In genomic region chr2:82316573-82317371, GRCh38 we compare ENCODE assay signal across 21 cellular contexts.
DNase-seq lines count a peak whose midpoint lies in the region; ATAC-seq and TF ChIP-seq lines count a peak whose summit lies in the region.
"Had no signal": no experiment of that assay in that cellular context is flagged by ENCODE, and none has a peak within 500 bp of the region (broad histone marks: within the 10 kb centered on the region; RNA-seq: fewer than 3 reads in every experiment).

No MANE protein-coding gene starts in this region.

- DNase-seq in NCI-H1092 (lab: John Stamatoyannopoulos, UW) (peak; percentile 72), NCI-H510A (lab: John Stamatoyannopoulos, UW) (peak; percentile 21), upper lobe of right lung (no peak), anterior cingulate cortex (lab: John Stamatoyannopoulos, UW) (no peak), WTC11 (ENCODE audit: low spot score) (no peak)
- DNase-seq: activated CD8-positive, alpha-beta memory T cell treated with anti-CD3 and anti-CD28 coated beads, Interleukin-2, amount 50 U/mL, for 4 hours; activated naive CD8-positive, alpha-beta T cell treated with anti-CD3 and anti-CD28 coated beads, Interleukin-2, amount 10 ng/mL, durations not matched to agents 7 days and 5 days; CD4-positive, alpha-beta memory T cell; foreskin melanocyte; Kasumi-1; lower lobe of right lung; NCI-H2227 treated with DMSO at 0.1 percent for 48 hours; psoas muscle; SK-N-SH; stimulated activated CD4-positive, alpha-beta T cell treated with anti-CD3 and anti-CD28 coated beads, Interleukin-2, amount 100 ng/mL, for 24 hours had no signal

- ATAC-seq in upper lobe of right lung (peak; percentile 63), HG02678 (IDR thresholded peaks at IDR 0.05; ENCODE audit: unreplicated experiment) (no peak), WTC11 (no peak)
- ATAC-seq: HCT116; psoas muscle; stimulated activated effector memory CD8-positive, alpha-beta T cell treated with anti-CD3 and anti-CD28 coated beads, Interleukin-12 subunit alpha, Interleukin-12 subunit beta, amount 100 ng/mL, for 72 hours had no signal

- H3K9me3 Mint-ChIP-seq in WTC11 = no peaks in the 10 kb centered on the region
- H3K9me3 Mint-ChIP-seq: activated naive CD8-positive, alpha-beta T cell treated with anti-CD3 and anti-CD28 coated beads, Interleukin-2, amount 10 ng/mL, durations not matched to agents 7 days and 5 days had no signal

- H3K9me3 ChIP-seq in endocrine pancreas (ENCODE audit: control insufficient read depth, low read length) = no peaks in the 10 kb centered on the region
- H3K9me3 ChIP-seq in upper lobe of right lung = no peaks in the 10 kb centered on the region
- H3K9me3 ChIP-seq: lower lobe of right lung, psoas muscle, SK-N-SH, suprapubic skin had no signal

- no peak overlapping the region for H3K4me3 Mint-ChIP-seq in WTC11
- H3K4me3 Mint-ChIP-seq: activated naive CD8-positive, alpha-beta T cell treated with anti-CD3 and anti-CD28 coated beads, Interleukin-2, amount 10 ng/mL, durations not matched to agents 7 days and 5 days; CD4-positive, alpha-beta memory T cell; stimulated activated effector memory CD8-positive, alpha-beta T cell treated with anti-CD3 and anti-CD28 coated beads, Interleukin-12 subunit alpha, Interleukin-12 subunit beta, amount 100 ng/mL, for 72 hours had no signal

- no peaks in the 10 kb centered on the region for H3K36me3 ChIP-seq in endocrine pancreas (ENCODE audit: control insufficient read depth, insufficient read depth, low read length)
- H3K36me3 ChIP-seq in upper lobe of right lung = no peaks in the 10 kb centered on the region
- H3K36me3 ChIP-seq: lower lobe of right lung, suprapubic skin had no signal

- H3K27me3 Mint-ChIP-seq in WTC11 (ENCODE audit: low read depth) = no peaks in the 10 kb centered on the region
- H3K27me3 Mint-ChIP-seq: activated naive CD8-positive, alpha-beta T cell treated with anti-CD3 and anti-CD28 coated beads, Interleukin-2, amount 10 ng/mL, durations not matched to agents 7 days and 5 days; CD4-positive, alpha-beta memory T cell had no signal

- H3K4me3 ChIP-seq in endocrine pancreas (ENCODE audit: control insufficient read depth, insufficient read depth, low read length) (no peak overlapping the region), upper lobe of right lung (no peak overlapping the region)
- H3K4me3 ChIP-seq: hepatocyte, lower lobe of right lung, psoas muscle, suprapubic skin had no signal

- TF ChIP-seq CTCF in upper lobe of right lung (IDR thresholded peaks at IDR 0.05) = no peak
- TF ChIP-seq CTCF in WTC11 (IDR thresholded peaks at IDR 0.05) = no peak

- no peaks in the 10 kb centered on the region for H3K36me3 Mint-ChIP-seq in WTC11
- H3K36me3 Mint-ChIP-seq: activated naive CD8-positive, alpha-beta T cell treated with anti-CD3 and anti-CD28 coated beads, Interleukin-2, amount 10 ng/mL, durations not matched to agents 7 days and 5 days; CD4-positive, alpha-beta memory T cell; stimulated activated effector memory CD8-positive, alpha-beta T cell treated with anti-CD3 and anti-CD28 coated beads, Interleukin-12 subunit alpha, Interleukin-12 subunit beta, amount 100 ng/mL, for 72 hours had no signal

- H3K9ac ChIP-seq in endocrine pancreas (ENCODE audit: control insufficient read depth, insufficient read depth, low read length) = peak overlapping the region; percentile 44
- H3K9ac ChIP-seq: SK-N-SH had no signal

- no peaks in the 10 kb centered on the region for H3K4me1 ChIP-seq in endocrine pancreas (ENCODE audit: control insufficient read depth, insufficient read depth, low read length)
- H3K4me1 ChIP-seq in upper lobe of right lung = no peaks in the 10 kb centered on the region
- H3K4me1 ChIP-seq: lower lobe of right lung, psoas muscle, suprapubic skin had no signal

- H3K27ac Mint-ChIP-seq in WTC11 = no peak overlapping the region
- H3K27ac Mint-ChIP-seq: activated naive CD8-positive, alpha-beta T cell treated with anti-CD3 and anti-CD28 coated beads, Interleukin-2, amount 10 ng/mL, durations not matched to agents 7 days and 5 days; CD4-positive, alpha-beta memory T cell; stimulated activated effector memory CD8-positive, alpha-beta T cell treated with anti-CD3 and anti-CD28 coated beads, Interleukin-12 subunit alpha, Interleukin-12 subunit beta, amount 100 ng/mL, for 72 hours had no signal

- CTCF ChIA-PET in WTC11 (lab: Charles Lee) = no interaction called here

- intact Hi-C loops in upper lobe of right lung (cut with DNase I) = no loop called here

- H3K4me1 Mint-ChIP-seq in WTC11 = 0 out of 2 replicates have a peak, but pooled peaks cover 3% of the 10 kb centered on the region
- H3K4me1 Mint-ChIP-seq: activated naive CD8-positive, alpha-beta T cell treated with anti-CD3 and anti-CD28 coated beads, Interleukin-2, amount 10 ng/mL, durations not matched to agents 7 days and 5 days; CD4-positive, alpha-beta memory T cell; stimulated activated effector memory CD8-positive, alpha-beta T cell treated with anti-CD3 and anti-CD28 coated beads, Interleukin-12 subunit alpha, Interleukin-12 subunit beta, amount 100 ng/mL, for 72 hours had no signal

- H3K27me3 ChIP-seq in endocrine pancreas (ENCODE audit: control insufficient read depth, insufficient read depth, low read length) (no peaks in the 10 kb centered on the region), upper lobe of right lung (no peaks in the 10 kb centered on the region)
- H3K27me3 ChIP-seq: hepatocyte, suprapubic skin had no signal

- H3K27ac ChIP-seq in upper lobe of right lung = no peak overlapping the region
- H3K27ac ChIP-seq: hepatocyte, lower lobe of right lung, psoas muscle, suprapubic skin had no signal

- POLR2A ChIA-PET in WTC11 (lab: Charles Lee) = no interaction called here

TF ChIP-seq in WTC11, 78 proteins besides CTCF, POLR2A, EP300 and RAD21 (continues in another document):
- no peak for TF ChIP-seq JUN (CRISPR knock-in tag; IDR thresholded peaks at IDR 0.05)
- no peak for TF ChIP-seq ATF6 (CRISPR knock-in tag; IDR thresholded peaks at IDR 0.05)
- no peak for TF ChIP-seq MYBL2 (CRISPR knock-in tag; IDR thresholded peaks at IDR 0.05)
- no peak for TF ChIP-seq FOXP4 (CRISPR knock-in tag; IDR thresholded peaks at IDR 0.05)
- TF ChIP-seq SP1 (CRISPR knock-in tag; conservative IDR thresholded peaks at IDR 0.05) = no peak
- TF ChIP-seq ZNF532 (CRISPR knock-in tag; IDR thresholded peaks at IDR 0.05; ENCODE audit: borderline replicate concordance) = no peak
- TF ChIP-seq GABPB1 (CRISPR knock-in tag; IDR thresholded peaks at IDR 0.05) = no peak

Comparison
In these comparisons a context has a peak if more than half of its experiments do, and no peak if none do; other contexts are left out.
1. DNase-seq: peak in NCI-H1092 (single experiment) and NCI-H510A (single experiment); none in upper lobe of right lung (single experiment), anterior cingulate cortex (0 of 58) and WTC11 (single experiment).